8 cellular contexts compared by ENCODE assay signal in genomic region chr1:53220962-53221286, GRCh38. TPM values are rescaled to one million over a fixed set of nuclear protein-coding genes. Genes with fewer than 3 reads are reported as not detected.
DNase-seq lines count a peak whose midpoint lies in the region; ATAC-seq and TF ChIP-seq lines count a peak whose summit lies in the region.

No MANE protein-coding gene starts in this region.

- no peak for TF ChIP-seq EP300 in gastroesophageal sphincter (IDR thresholded peaks at IDR 0.05)

- peak overlapping the region; percentile 88 for H3K4me3 Mint-ChIP-seq in WTC11

- POLR2A ChIA-PET in WTC11 (lab: Charles Lee) = no interaction called here

- H3K27me3 Mint-ChIP-seq in WTC11 (ENCODE audit: low read depth) = peaks cover 5% of the 10 kb centered on the region; the same call in 1 of the 2 replicates

- no peak for TF ChIP-seq POLR2A in gastroesophageal sphincter (IDR thresholded peaks at IDR 0.05)

- no peaks in the 10 kb centered on the region for H3K9me3 Mint-ChIP-seq in WTC11

- H3K79me2 ChIP-seq in GM23248 (ENCODE audit: insufficient read depth) = peaks cover 18% of the 10 kb centered on the region

- 0 out of 2 replicates have a peak, but pooled peaks cover 4% of the 10 kb centered on the region for H3K36me3 ChIP-seq in GM23248 (ENCODE audit: low read depth)
- peaks cover 0 to 36% of the 10 kb centered on the region in 2 donors for H3K36me3 ChIP-seq in gastroesophageal sphincter
- peaks cover 16% of the 10 kb centered on the region for H3K36me3 ChIP-seq in skeletal muscle satellite cell (ENCODE audit: insufficient read depth, low read length)

- TF ChIP-seq CTCF in WTC11 (IDR thresholded peaks at IDR 0.05) (no peak), gastroesophageal sphincter (IDR thresholded peaks at IDR 0.05) (no peak), GM10266 (IDR thresholded peaks at IDR 0.05; ENCODE audit: control insufficient read depth, insufficient read depth, low read depth, missing control alignments) (no peak)

- 41 to 47% methylated on average over 3 of the region's 3 CpGs for WGBS in GM23248 (ENCODE audit: low coverage in 1 of 2, low lambda C conversion rate in 2 of 2, missing lambda C conversion rate in 2 of 2), 2 experiments
- WGBS in gastroesophageal sphincter (ENCODE audit: low coverage in 1 of 2), 2 donors = 20 to 40% methylated on average over 3 of the region's 3 CpGs

- peak overlapping the region; percentile 94 for H2AFZ ChIP-seq in GM23248

- H3K27ac Mint-ChIP-seq in WTC11 = peak overlapping the region; percentile 97

- ATAC-seq in WTC11 (no peak), gastroesophageal sphincter (no peak)

- H4K20me1 ChIP-seq in GM23248 (ENCODE audit: insufficient read depth) = no peaks in the 10 kb centered on the region

- H3K27ac ChIP-seq in GM23248 (peak overlapping the region; percentile 91), gastroesophageal sphincter (peak overlapping the region; percentile 84 to 98 (median 98))

- H3K4me1 Mint-ChIP-seq in WTC11 = peaks cover 13% of the 10 kb centered on the region

- H3K4me1 ChIP-seq in GM23248 (ENCODE audit: insufficient read depth) = peaks cover 15% of the 10 kb centered on the region
- peaks cover 4 to 37% (median 8%) of the 10 kb centered on the region in 3 donors for H3K4me1 ChIP-seq in gastroesophageal sphincter
- peaks cover 10% of the 10 kb centered on the region for H3K4me1 ChIP-seq in skeletal muscle satellite cell (ENCODE audit: control insufficient read depth, insufficient read depth, low read length)

- no peaks in the 10 kb centered on the region for H3K9me2 ChIP-seq in GM23248 (ENCODE audit: insufficient read depth)

- H3K27me3 ChIP-seq in GM23248 (replicated peaks; ENCODE audit: insufficient read depth) (no peaks in the 10 kb centered on the region), gastroesophageal sphincter (no peaks in the 10 kb centered on the region), skeletal muscle satellite cell (ENCODE audit: control insufficient read depth, insufficient read depth, low read length) (no peaks in the 10 kb centered on the region)

- H3K4me2 ChIP-seq in GM23248 (ENCODE audit: unreplicated experiment) (peak overlapping the region; percentile 97), skeletal muscle satellite cell (ENCODE audit: low read length) (peak overlapping the region; percentile 99)

- in situ Hi-C loops in GM23248 (cut with MboI) = no loop called here

- H3K9me3 ChIP-seq in GM23248 (ENCODE audit: low read depth) (no peaks in the 10 kb centered on the region), gastroesophageal sphincter (no peaks in the 10 kb centered on the region), skeletal muscle satellite cell (replicated peaks; ENCODE audit: low read length) (no peaks in the 10 kb centered on the region)

- peak overlapping the region; percentile 95 for H3K9ac ChIP-seq in GM23248
- peak overlapping the region; percentile 99 for H3K9ac ChIP-seq in skeletal muscle satellite cell (ENCODE audit: low read depth, low read length)

- no peaks in the 10 kb centered on the region for H3K36me3 Mint-ChIP-seq in WTC11

- CTCF ChIA-PET in WTC11 (lab: Charles Lee) = interaction anchor here (1.0 kb wide), 1 partner anchor 172 kb away, joined by 3 read pairs; no protein-coding TSS in a partner anchor

- DNase-seq in GM23248 (no peak), WTC11 (ENCODE audit: low spot score) (no peak), 8988T (no peak), Ammon's horn (ENCODE audit: low spot score) (no peak), activated gamma-delta T cell treated with Interleukin-2 at 50 U/mL for 16 hours (no peak), GM10266 (ENCODE audit: extremely low spot score) (no peak)

- H3F3A ChIP-seq in GM23248 (ENCODE audit: insufficient read depth) = no peaks in the 10 kb centered on the region

- H3K4me3 ChIP-seq in GM23248 = peak overlapping the region; percentile 93
- peak overlapping the region; percentile 63 to 80 for H3K4me3 ChIP-seq in gastroesophageal sphincter
- H3K4me3 ChIP-seq in skeletal muscle satellite cell (ENCODE audit: low read length) = peak overlapping the region; percentile 100

TF ChIP-seq in WTC11, 78 proteins besides CTCF, POLR2A, EP300 and RAD21 (continues in another document):
- TF ChIP-seq CBFB (CRISPR knock-in tag; IDR thresholded peaks at IDR 0.05; ENCODE audit: low read depth) (no peak), TCF7 (CRISPR knock-in tag; IDR thresholded peaks at IDR 0.05; ENCODE audit: low read depth) (no peak), OVOL2 (CRISPR knock-in tag; IDR thresholded peaks at IDR 0.05; ENCODE audit: borderline replicate concordance) (no peak), RELA (CRISPR knock-in tag; IDR thresholded peaks at IDR 0.05; ENCODE audit: borderline replicate concordance) (no peak), CREM (CRISPR knock-in tag; IDR thresholded peaks at IDR 0.05) (no peak), ATF6 (CRISPR knock-in tag; IDR thresholded peaks at IDR 0.05) (no peak), NFE2L1 (CRISPR knock-in tag; IDR thresholded peaks at IDR 0.05) (no peak), AR (CRISPR knock-in tag; IDR thresholded peaks at IDR 0.05) (no peak), ZNF416 (CRISPR knock-in tag; IDR thresholded peaks at IDR 0.05) (no peak)
- TF ChIP-seq, protein P1, sequence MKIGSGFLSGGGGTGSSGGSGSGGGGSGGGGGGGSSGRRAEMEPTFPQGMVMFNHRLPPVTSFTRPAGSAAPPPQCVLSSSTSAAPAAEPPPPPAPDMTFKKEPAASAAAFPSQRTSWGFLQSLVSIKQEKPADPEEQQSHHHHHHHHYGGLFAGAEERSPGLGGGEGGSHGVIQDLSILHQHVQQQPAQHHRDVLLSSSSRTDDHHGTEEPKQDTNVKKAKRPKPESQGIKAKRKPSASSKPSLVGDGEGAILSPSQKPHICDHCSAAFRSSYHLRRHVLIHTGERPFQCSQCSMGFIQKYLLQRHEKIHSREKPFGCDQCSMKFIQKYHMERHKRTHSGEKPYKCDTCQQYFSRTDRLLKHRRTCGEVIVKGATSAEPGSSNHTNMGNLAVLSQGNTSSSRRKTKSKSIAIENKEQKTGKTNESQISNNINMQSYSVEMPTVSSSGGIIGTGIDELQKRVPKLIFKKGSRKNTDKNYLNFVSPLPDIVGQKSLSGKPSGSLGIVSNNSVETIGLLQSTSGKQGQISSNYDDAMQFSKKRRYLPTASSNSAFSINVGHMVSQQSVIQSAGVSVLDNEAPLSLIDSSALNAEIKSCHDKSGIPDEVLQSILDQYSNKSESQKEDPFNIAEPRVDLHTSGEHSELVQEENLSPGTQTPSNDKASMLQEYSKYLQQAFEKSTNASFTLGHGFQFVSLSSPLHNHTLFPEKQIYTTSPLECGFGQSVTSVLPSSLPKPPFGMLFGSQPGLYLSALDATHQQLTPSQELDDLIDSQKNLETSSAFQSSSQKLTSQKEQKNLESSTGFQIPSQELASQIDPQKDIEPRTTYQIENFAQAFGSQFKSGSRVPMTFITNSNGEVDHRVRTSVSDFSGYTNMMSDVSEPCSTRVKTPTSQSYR (CRISPR knock-in tag; IDR thresholded peaks at IDR 0.05) = no peak

RNA-seq across cellular contexts. Expression of gene CZIB, which starts 0.5 kb away (rescaled TPM):
- total RNA-seq in GM23248 (2014; rRNA removed; shearing (Covaris generic)) = 49.7 and 63.2 TPM in 2 replicates
- 76.6 and 83.4 TPM in 2 replicates for polyA plus RNA-seq in GM23248 (2016; fragmentation: Nextera tagmentation; extraction: Ambion mirVana)
- total RNA-seq in WTC11 (2021) (41.6 to 48.6 TPM (median 47.6 TPM) in 3 replicates), gastroesophageal sphincter (100 to 1,000 TPM in 1 of 4 donors, 10 to 100 TPM in 3; 58.8 to 103 (median 84.4) TPM)
- total RNA-seq in skeletal muscle satellite cell (2012; rRNA removed) = 34.5 and 38.3 TPM in 2 replicates

RNA-seq across cellular contexts. Expression of gene MAGOH, which starts 17.4 kb away (rescaled TPM):
- 21.9 and 22.5 TPM in 2 replicates for total RNA-seq in GM23248 (2014; rRNA removed; shearing (Covaris generic))
- 29.7 and 34.3 TPM in 2 replicates for polyA plus RNA-seq in GM23248 (2016; fragmentation: Nextera tagmentation; extraction: Ambion mirVana)
- 57.8 to 58.4 TPM (median 57.9 TPM) in 3 replicates for total RNA-seq in WTC11 (2021)
- total RNA-seq in gastroesophageal sphincter = 10 to 100 TPM; 30.2 to 49.4 (median 32.7) TPM
- total RNA-seq in skeletal muscle satellite cell (2012; rRNA removed) = 23.6 and 25.9 TPM in 2 replicates

RNA-seq across cellular contexts. Expression of gene CPT2, which starts 24.3 kb away (rescaled TPM):
- 16.2 and 24.5 TPM in 2 replicates for total RNA-seq in GM23248 (2014; rRNA removed; shearing (Covaris generic))
- 15.2 and 15.8 TPM in 2 replicates for polyA plus RNA-seq in GM23248 (2016; fragmentation: Nextera tagmentation; extraction: Ambion mirVana)
- total RNA-seq in WTC11 (2021) = 30.3 to 33.7 TPM (median 31.8 TPM) in 3 replicates
- total RNA-seq in gastroesophageal sphincter = 10 to 100 TPM; 15.3 to 19.9 (median 17.2) TPM
- total RNA-seq in skeletal muscle satellite cell (2012; rRNA removed) = 16.2 and 16.5 TPM in 2 replicates
